26 cellular contexts compared by ENCODE assay signal in genomic region chr12:3407723-3408122, GRCh38.
"Had no signal": no experiment of that assay in that cellular context is flagged by ENCODE, and none has a peak within 500 bp of the region (broad histone marks: within the 10 kb centered on the region; RNA-seq: fewer than 3 reads in every experiment).

No MANE protein-coding gene starts in this region.

- H3K27me3 ChIP-seq: colonic mucosa, dorsolateral prefrontal cortex, esophagus muscularis mucosa, gastrocnemius medialis, heart right ventricle, hepatocyte had no signal

- H3K4me3 ChIP-seq: colonic mucosa, coronary artery, dorsolateral prefrontal cortex, esophagus muscularis mucosa, esophagus squamous epithelium, gastrocnemius medialis, gastroesophageal sphincter, heart left ventricle, heart right ventricle, hepatocyte had no signal

- H3K79me2 ChIP-seq: hepatocyte had no signal

- H3K36me3 ChIP-seq: colonic mucosa, esophagus muscularis mucosa, esophagus squamous epithelium, gastrocnemius medialis, gastroesophageal sphincter, heart left ventricle, heart right ventricle had no signal

- ATAC-seq: effector memory CD8-positive, alpha-beta T cell; esophagus mucosa; foreskin keratinocyte; gastrocnemius medialis; gastroesophageal sphincter; heart left ventricle; heart right ventricle had no signal

- H3K4me2 ChIP-seq: hepatocyte had no signal

- H3K27ac ChIP-seq: colonic mucosa, coronary artery, dorsolateral prefrontal cortex, epithelial cell of prostate, esophagus muscularis mucosa, esophagus squamous epithelium, foreskin keratinocyte, gastrocnemius medialis, gastroesophageal sphincter, heart left ventricle, heart right ventricle, hepatocyte had no signal

- H3K4me1 ChIP-seq: colonic mucosa, esophagus muscularis mucosa, esophagus squamous epithelium, foreskin keratinocyte, gastrocnemius medialis, gastroesophageal sphincter, heart left ventricle, heart right ventricle had no signal

- DNase-seq: colonic mucosa; cortex of kidney; dermis blood vessel endothelial cell; dorsolateral prefrontal cortex; effector CD4-positive, alpha-beta T cell; effector CD8-positive, alpha-beta T cell; effector memory CD4-positive, alpha-beta T cell; effector memory CD8-positive, alpha-beta T cell; erythroblast; esophagus squamous epithelium; foreskin fibroblast; foreskin keratinocyte; foreskin melanocyte; gastrocnemius medialis; glutamatergic neuron; heart left ventricle; heart right ventricle had no signal

- FAIRE-seq: endometrium, endothelial cell of umbilical vein, frontal cortex had no signal

- H2AFZ ChIP-seq: hepatocyte had no signal

- H3K9me3 ChIP-seq: colonic mucosa had no signal
